Comparison of ENCODE assay signal across 14 cellular contexts in the genomic region with DNA sequence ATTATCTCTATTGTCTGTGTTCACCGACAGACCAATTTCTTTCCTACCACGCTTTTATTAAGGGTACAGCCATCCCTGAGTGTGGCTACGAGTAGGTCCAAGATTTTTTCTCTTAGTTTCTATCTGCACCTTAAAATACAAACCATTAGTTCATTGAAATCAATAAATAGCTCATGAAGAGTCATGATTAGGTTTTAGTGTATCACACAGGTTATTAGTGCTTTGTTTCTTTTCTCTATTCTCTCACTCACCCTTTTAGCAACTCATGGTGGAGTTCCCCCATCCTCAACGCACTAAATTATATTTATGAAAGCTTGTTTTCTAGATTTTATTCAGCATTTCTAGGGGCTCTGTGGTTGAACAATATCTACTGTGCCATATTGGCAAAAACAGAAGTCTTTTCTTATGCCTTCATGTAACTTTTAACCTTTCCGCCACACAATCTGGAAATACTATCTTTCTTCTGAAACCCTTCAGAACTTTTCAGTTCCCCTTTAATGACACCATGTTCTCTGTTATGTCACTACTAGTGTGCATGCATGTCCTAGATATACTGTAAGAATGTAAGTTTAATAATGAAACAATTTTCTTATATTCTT.
DNase-seq lines count a peak whose midpoint lies in the region; ATAC-seq and TF ChIP-seq lines count a peak whose summit lies in the region.
"Had no signal": no experiment of that assay in that cellular context is flagged by ENCODE, and none has a peak within 500 bp of the region (broad histone marks: within the 10 kb centered on the region; RNA-seq: fewer than 3 reads in every experiment).

No MANE protein-coding gene starts in this region.

- peak; percentile 98 for ATAC-seq in GM18505 (IDR thresholded peaks at IDR 0.05; ENCODE audit: unreplicated experiment)
- peak; percentile 98 for ATAC-seq in GM19467 (IDR thresholded peaks at IDR 0.05; ENCODE audit: unreplicated experiment)
- ATAC-seq in HG02852 (IDR thresholded peaks at IDR 0.05; ENCODE audit: unreplicated experiment), result peak; percentile 97
- ATAC-seq in HG03457 (IDR thresholded peaks at IDR 0.05; ENCODE audit: unreplicated experiment), result peak; percentile 99
- no peak for ATAC-seq in esophagus mucosa

- DNase-seq in COR-L47 (lab: John Stamatoyannopoulos, UW) (no peak), cerebellar cortex (ENCODE audit: low spot score) (no peak), NAMALWA (ENCODE audit: low spot score) (no peak)
- DNase-seq: activated T-cell treated with anti-CD3 and anti-CD28 coated beads, Interleukin-2, amount 50 U/mL, for 1 hour; AML-193; Kasumi-1; mesendoderm; RPMI8226; stimulated activated CD4-positive, alpha-beta T cell treated with anti-CD3 and anti-CD28 coated beads, Interleukin-2, amount 100 ng/mL, for 48 hours had no signal

- TF ChIP-seq POLR2A in GM18505 (IDR thresholded peaks at IDR 0.05; ENCODE audit: borderline replicate concordance, extremely low read depth, insufficient read depth, insufficient read length), result no peak
